In the genomic region with DNA sequence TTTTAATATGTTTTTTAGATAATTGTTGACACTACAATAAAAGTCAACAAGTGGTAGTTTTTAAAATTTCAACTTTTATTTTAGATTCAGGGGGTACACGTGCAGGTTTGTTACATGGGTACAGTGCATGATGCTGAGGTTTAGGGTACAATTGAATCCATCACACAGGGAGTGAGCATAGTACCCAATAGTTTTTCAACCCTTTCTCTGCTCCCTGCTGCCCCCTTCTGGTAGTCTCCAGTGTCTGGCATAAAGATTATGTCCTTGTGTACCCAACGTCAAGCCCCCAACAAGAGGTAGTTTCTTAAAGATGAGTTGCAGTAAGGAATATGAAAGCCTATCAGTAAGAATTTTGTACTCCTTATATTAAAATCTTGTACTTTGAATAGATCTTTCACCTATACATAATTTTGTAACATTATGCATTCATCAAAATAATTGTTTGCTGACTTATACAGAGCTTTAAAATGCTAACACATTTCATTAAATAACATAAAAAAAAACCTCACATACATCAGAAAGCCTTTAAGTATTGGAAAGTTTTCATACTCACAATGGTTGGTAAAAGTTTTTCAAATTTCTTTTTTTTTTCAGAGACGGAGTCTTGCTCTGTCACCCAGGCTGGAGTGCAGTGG, we compare ENCODE assay signal across 1 cellular context.
TF ChIP-seq lines count a peak whose summit lies in the region.

No MANE protein-coding gene starts in this region.

TF ChIP-seq in liver, 16 proteins besides CTCF, POLR2A, EP300 and RAD21:
- TF ChIP-seq ZBTB33 (IDR thresholded peaks at IDR 0.05) = no peak
TF ChIP-seq in liver: peak in this region for 0.
